ENCODE assay signal across 9 cellular contexts in genomic region chr15:99454107-99454809, GRCh38.
DNase-seq lines count a peak whose midpoint lies in the region; ATAC-seq and TF ChIP-seq lines count a peak whose summit lies in the region.
"Had no signal": no experiment of that assay in that cellular context is flagged by ENCODE, and none has a peak within 500 bp of the region (broad histone marks: within the 10 kb centered on the region; RNA-seq: fewer than 3 reads in every experiment).

No MANE protein-coding gene starts in this region.

- in situ Hi-C loops in GM13976 (cut with MboI; ENCODE audit: low sequenced_read_pairs, unreplicated experiment): no loop called here

- no peaks in the 10 kb centered on the region for H3K36me3 Mint-ChIP-seq in MCF 10A (ENCODE audit: insufficient read depth, unreplicated experiment)

- DNase-seq in GM13976 (ENCODE audit: low spot score) (peak; percentile 16), MCF 10A (ENCODE audit: unreplicated experiment) (no peak), OCI-M1 (lab: John Stamatoyannopoulos, UW) (no peak), OCI-M2 (lab: John Stamatoyannopoulos, UW; ENCODE audit: unreplicated experiment) (no peak), NCI-H1436 (lab: John Stamatoyannopoulos, UW) (no peak)

- POLR2A ChIA-PET in MCF 10A (lab: Yijun Ruan, JAX): interaction anchor here (1.2 to 4.0 kb wide), 9 partner anchors 9 to 254 kb away, joined by 3 to 36 read pairs (median 6); partner anchors contain the start of genes LRRC28 and MEF2A

- H3K27ac ChIP-seq in layer of hippocampus (ENCODE audit: low read depth, low read length): peak overlapping the region; percentile 82
- peak overlapping the region; percentile 97 for H3K27ac ChIP-seq in skeletal muscle tissue (ENCODE audit: low read depth, low read length)

- no peaks in the 10 kb centered on the region for H3K36me3 ChIP-seq in skeletal muscle tissue (ENCODE audit: control insufficient read depth in 3 of 3, insufficient read depth in 3 of 3, low read length in 3 of 3)

- TF ChIP-seq CTCF in GM13976 (IDR thresholded peaks at IDR 0.05; ENCODE audit: borderline replicate concordance, control extremely low read depth, extremely low read depth, insufficient read depth, missing control alignments) (no peak), MCF 10A (IDR thresholded peaks at IDR 0.05; ENCODE audit: unreplicated experiment) (no peak)

- no peaks in the 10 kb centered on the region for H3K9me3 ChIP-seq in skeletal muscle tissue (ENCODE audit: control insufficient read depth in 3 of 3, low read length in 3 of 3)

- CTCF ChIA-PET in MCF 10A (lab: Yijun Ruan, JAX): interaction anchor here (0.7 kb wide), 1 partner anchor 84 kb away, joined by 3 read pairs; no protein-coding TSS in a partner anchor

- H3K27me3 ChIP-seq in layer of hippocampus (ENCODE audit: control insufficient read depth, insufficient read depth, low read length) (no peaks in the 10 kb centered on the region), skeletal muscle tissue (ENCODE audit: control insufficient read depth in 3 of 3, insufficient read depth in 3 of 3, low read length in 3 of 3) (no peaks in the 10 kb centered on the region)

- H3K27me3 Mint-ChIP-seq in MCF 10A (ENCODE audit: insufficient read depth, unreplicated experiment): no peaks in the 10 kb centered on the region
- H3K27me3 Mint-ChIP-seq: B cell had no signal

- H3K9me3 Mint-ChIP-seq in MCF 10A (ENCODE audit: unreplicated experiment): peaks cover 7% of the 10 kb centered on the region

- no peak for ATAC-seq in HG03439 (IDR thresholded peaks at IDR 0.05; ENCODE audit: unreplicated experiment)

- no TSS peak for BruUV-seq in MCF 10A (replicated peaks; lab: Mats Ljungman, UMichigan)

- peak overlapping the region; percentile 79 to 81 (median 81) for H3K9ac ChIP-seq in skeletal muscle tissue (ENCODE audit: low read depth in 1 of 3, low read length in 3 of 3)

- peaks cover 52% of the 10 kb centered on the region for H3K4me1 Mint-ChIP-seq in MCF 10A (ENCODE audit: insufficient read depth, unreplicated experiment)

- H3K4me3 Mint-ChIP-seq in MCF 10A (ENCODE audit: unreplicated experiment): peak overlapping the region; percentile 25

- H3K4me1 ChIP-seq in skeletal muscle tissue (ENCODE audit: control insufficient read depth in 3 of 3, insufficient read depth in 3 of 3, low read length in 3 of 3): peaks cover 43 to 52% (median 50%) of the 10 kb centered on the region in 3 donors

- peak overlapping the region; percentile 27 to 54 (median 48) for H3K4me3 ChIP-seq in skeletal muscle tissue (ENCODE audit: low read length in 3 of 3)

- H3K27ac Mint-ChIP-seq in MCF 10A (ENCODE audit: low read depth, unreplicated experiment): peak overlapping the region; percentile 81
- H3K27ac Mint-ChIP-seq: B cell had no signal

- intact Hi-C loops in MCF 10A (cut with micrococcal nuclease): loop anchor here (2.0 kb wide), 1 partner anchor 23 kb away; no protein-coding TSS in a partner anchor
